8 cellular contexts compared by ENCODE assay signal in the genomic region with DNA sequence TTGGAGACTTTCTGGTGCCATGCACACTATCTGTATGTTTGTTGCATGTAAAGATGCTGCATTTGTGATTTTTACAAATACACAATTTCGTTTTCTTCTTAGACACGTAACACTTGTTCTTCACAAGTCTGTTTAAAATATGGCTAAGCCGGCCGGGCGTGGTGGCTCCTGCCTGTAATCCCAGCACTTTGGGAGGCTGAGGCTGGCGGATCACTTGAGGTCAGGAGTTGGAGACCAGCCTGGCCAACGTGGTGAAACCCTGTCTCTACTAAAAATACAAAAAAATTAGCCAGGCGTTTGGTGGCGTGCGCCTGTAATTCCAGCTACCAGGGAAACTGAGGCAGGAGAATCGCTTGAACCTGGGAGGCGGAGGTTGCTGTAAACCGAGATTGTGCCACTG. TPM values are rescaled to one million over a fixed set of nuclear protein-coding genes. Genes with fewer than 3 reads are reported as not detected.
A peak's percentile ranks its signal among the peaks of the same experiment; 100 is the strongest.
DNase-seq lines count a peak whose midpoint lies in the region; ATAC-seq and TF ChIP-seq lines count a peak whose summit lies in the region.
"Not testable (repeated sequence)": the region's sequence is repeated elsewhere in the genome, so short reads cannot be mapped to it uniquely, and the experiment has no call there.

No MANE protein-coding gene starts in this region.

- H3K4me1 Mint-ChIP-seq in activated T-helper 2 cell treated with anti-CD3 and anti-CD28 coated beads, Interferon-gamma antibody, Interleukin-2, Interleukin-4, amounts not matched to agents 10 μg/mL and 5 μg/mL and 100 μg/mL, durations not matched to agents 14 hours and 24 hours and 36 hours (ENCODE audit: low read depth) = peaks cover 10% of the 10 kb centered on the region
- H3K4me1 Mint-ChIP-seq in naive thymus-derived CD4-positive, alpha-beta T cell = peaks cover 10 to 25% (median 17%) of the 10 kb centered on the region in 7 donors

- WGBS in smooth muscle cell (ENCODE audit: low lambda C conversion rate) = 74% methylated on average over 13 of the region's 13 CpGs

- CTCF ChIA-PET in AG04450 (lab: Charles Lee) (interaction anchor here (0.6 to 1.8 kb wide), 6 partner anchors 9 to 416 kb away, joined by 3 to 8 read pairs (median 3); no protein-coding TSS in a partner anchor), HEK293 (lab: Yijun Ruan, JAX) (interaction anchor here (0.6 to 1.5 kb wide), 3 partner anchors 9 to 17 kb away, joined by 3 to 6 read pairs (median 4); no protein-coding TSS in a partner anchor)
- CTCF ChIA-PET in naive thymus-derived CD4-positive, alpha-beta T cell (lab: Charles Lee) = not testable (repeated sequence)

- not testable (repeated sequence) for ATAC-seq in RWPE2 (ENCODE audit: low read depth); naive thymus-derived CD4-positive, alpha-beta T cell

- H3K4me1 ChIP-seq in HEK293 (ENCODE audit: control insufficient read depth, insufficient read depth, low read length); RWPE2 (ENCODE audit: insufficient read depth, poor library complexity, severe bottlenecking); colonic mucosa; smooth muscle cell (ENCODE audit: low read depth): not testable (repeated sequence)
- peaks cover 6 to 10% of the 10 kb centered on the region in 2 donors for H3K4me1 ChIP-seq in naive thymus-derived CD4-positive, alpha-beta T cell (ENCODE audit: control insufficient read depth in 2 of 2, insufficient read depth in 2 of 2, low read length in 2 of 2)

- not testable (repeated sequence) for H3K9me3 Mint-ChIP-seq in activated T-helper 2 cell treated with anti-CD3 and anti-CD28 coated beads, Interferon-gamma antibody, Interleukin-2, Interleukin-4, amounts not matched to agents 10 μg/mL and 5 μg/mL and 100 μg/mL, durations not matched to agents 14 hours and 24 hours and 36 hours
- H3K9me3 Mint-ChIP-seq in naive thymus-derived CD4-positive, alpha-beta T cell = peaks cover 0 to 13% (median 0%) of the 10 kb centered on the region in 11 donors

- peak overlapping the region; percentile 81 for H3K27ac Mint-ChIP-seq in activated T-helper 2 cell treated with anti-CD3 and anti-CD28 coated beads, Interferon-gamma antibody, Interleukin-2, Interleukin-4, amounts not matched to agents 10 μg/mL and 5 μg/mL and 100 μg/mL, durations not matched to agents 14 hours and 24 hours and 36 hours
- H3K27ac Mint-ChIP-seq in naive thymus-derived CD4-positive, alpha-beta T cell = peak overlapping the region; percentile 89 to 100 (median 98)

- H3K4me3 Mint-ChIP-seq in activated T-helper 2 cell treated with anti-CD3 and anti-CD28 coated beads, Interferon-gamma antibody, Interleukin-2, Interleukin-4, amounts not matched to agents 10 μg/mL and 5 μg/mL and 100 μg/mL, durations not matched to agents 14 hours and 24 hours and 36 hours (ENCODE audit: low read depth) = peak overlapping the region; percentile 81
- peak overlapping the region; percentile 85 to 95 (median 89) for H3K4me3 Mint-ChIP-seq in naive thymus-derived CD4-positive, alpha-beta T cell

- not testable (repeated sequence) for H3F3A ChIP-seq in smooth muscle cell (ENCODE audit: low read depth)

- not testable (repeated sequence) for DNase-seq in AG04450 (ENCODE audit: low read depth, low spot score); RWPE2 (ENCODE audit: low spot score); activated T-helper 2 cell treated with anti-CD3 and anti-CD28 coated beads, Interferon-gamma antibody, Interleukin-2, Interleukin-4, amounts not matched to agents 10 μg/mL and 5 μg/mL and 100 μg/mL, durations not matched to agents 14 hours and 24 hours and 36 hours (ENCODE audit: low spot score); colonic mucosa; naive thymus-derived CD4-positive, alpha-beta T cell; smooth muscle cell (lab: John Stamatoyannopoulos, UW; ENCODE audit: unreplicated experiment)

- intact Hi-C loops in activated T-helper 2 cell treated with anti-CD3 and anti-CD28 coated beads, Interferon-gamma antibody, Interleukin-2, Interleukin-4, amounts not matched to agents 10 μg/mL and 5 μg/mL and 100 μg/mL, durations not matched to agents 14 hours and 24 hours and 36 hours (cut with micrococcal nuclease) = loop anchor here (1.0 to 2.0 kb wide), 2 partner anchors 15 to 26 kb away; a partner anchor contains a TSS
- intact Hi-C loops in colonic mucosa (cut with DNase I) = not testable (repeated sequence)
- intact Hi-C loops in naive thymus-derived CD4-positive, alpha-beta T cell (cut with micrococcal nuclease) = loop anchor here (1.0 to 5.0 kb wide), 4 partner anchors 9 to 1307 kb away; a partner anchor contains a TSS

- peak overlapping the region; percentile 98 for H2AFZ ChIP-seq in smooth muscle cell (ENCODE audit: low read depth)

- H3K36me3 ChIP-seq in HEK293 (ENCODE audit: control insufficient read depth in 2 of 2, insufficient read depth in 1 of 2, low read length in 2 of 2); RWPE2 (ENCODE audit: low read depth); colonic mucosa; naive thymus-derived CD4-positive, alpha-beta T cell (ENCODE audit: control insufficient read depth in 2 of 3, insufficient read depth in 3 of 3, low read length in 3 of 3); smooth muscle cell (ENCODE audit: low read depth): not testable (repeated sequence)

- H3K27me3 Mint-ChIP-seq in activated T-helper 2 cell treated with anti-CD3 and anti-CD28 coated beads, Interferon-gamma antibody, Interleukin-2, Interleukin-4, amounts not matched to agents 10 μg/mL and 5 μg/mL and 100 μg/mL, durations not matched to agents 14 hours and 24 hours and 36 hours (ENCODE audit: low read depth); naive thymus-derived CD4-positive, alpha-beta T cell: not testable (repeated sequence)

- not testable (repeated sequence) for H3K79me2 ChIP-seq in smooth muscle cell (ENCODE audit: low read depth)

- H3K9ac ChIP-seq in colonic mucosa (ENCODE audit: low read depth in 2 of 2, low read length in 2 of 2) = peak overlapping the region; percentile 73 to 86
- H3K9ac ChIP-seq in smooth muscle cell (ENCODE audit: low read depth) = not testable (repeated sequence)

- H3K27me3 ChIP-seq in AG04450 (ENCODE audit: control insufficient read depth, insufficient read depth, low read length); RWPE2 (ENCODE audit: insufficient read depth, poor library complexity, severe bottlenecking); colonic mucosa; naive thymus-derived CD4-positive, alpha-beta T cell (ENCODE audit: control insufficient read depth in 2 of 2, insufficient read depth in 2 of 2, low read length in 2 of 2); smooth muscle cell (ENCODE audit: low read depth): not testable (repeated sequence)

- H3K4me2 ChIP-seq in smooth muscle cell = peak overlapping the region; percentile 94

- POLR2A ChIA-PET in AG04450 (lab: Yijun Ruan, JAX) = not testable (repeated sequence)
- POLR2A ChIA-PET in HEK293 (lab: Yijun Ruan, JAX) = interaction anchor here (1.1 to 2.2 kb wide), 8 partner anchors 8 to 79 kb away, joined by 3 to 40 read pairs (median 8); a partner anchor contains a TSS
- POLR2A ChIA-PET in naive thymus-derived CD4-positive, alpha-beta T cell (lab: Charles Lee) = interaction anchor here (0.9 to 1.3 kb wide), 2 partner anchors 15 to 303 kb away, joined by 3 to 6 read pairs; a partner anchor contains a TSS

- H3K9me3 ChIP-seq in AG04450 (ENCODE audit: control insufficient read depth, insufficient read depth, low read length); HEK293 (ENCODE audit: control insufficient read depth, insufficient read depth, low read depth, low read length); RWPE2 (ENCODE audit: severe bottlenecking); colonic mucosa; naive thymus-derived CD4-positive, alpha-beta T cell (ENCODE audit: control insufficient read depth in 2 of 3, low read length in 3 of 3); smooth muscle cell (replicated peaks; ENCODE audit: low read depth): not testable (repeated sequence)

- not testable (repeated sequence) for TF ChIP-seq CTCF in AG04450 (IDR thresholded peaks at IDR 0.05; ENCODE audit: low read depth, low read length); HEK293 (tag by site-specific recombination; IDR thresholded peaks at IDR 0.05); RWPE2 (IDR thresholded peaks at IDR 0.05; ENCODE audit: poor library complexity, severe bottlenecking); colonic mucosa (IDR thresholded peaks at IDR 0.05); smooth muscle cell (IDR thresholded peaks at IDR 0.05; ENCODE audit: borderline replicate concordance, insufficient read depth, poor library complexity, severe bottlenecking)

- H3K4me3 ChIP-seq in AG04450 (ENCODE audit: low read depth, low read length) (peak overlapping the region; percentile 66; the same call in 1 of the 2 replicates), RWPE2 (ENCODE audit: severe bottlenecking) (peak overlapping the region; percentile 44), colonic mucosa (peak overlapping the region; percentile 62), iPS-11a (ENCODE audit: low read depth, low read length) (peak overlapping the region; percentile 72), smooth muscle cell (peak overlapping the region; percentile 67)
- not testable (repeated sequence) for H3K4me3 ChIP-seq in HEK293 (ENCODE audit: low read depth, low read length)
- peak overlapping the region; percentile 79 for H3K4me3 ChIP-seq in naive thymus-derived CD4-positive, alpha-beta T cell (ENCODE audit: low read length)

- not testable (repeated sequence) for H4K20me1 ChIP-seq in smooth muscle cell (ENCODE audit: low read depth)

- not testable (repeated sequence) for H3K27ac ChIP-seq in AG04450 (ENCODE audit: low read depth, low read length); naive thymus-derived CD4-positive, alpha-beta T cell (ENCODE audit: low read depth, low read length); smooth muscle cell (ENCODE audit: low read depth)
- H3K27ac ChIP-seq in HEK293 (ENCODE audit: extremely low read depth, low read depth, low read length) = peak overlapping the region; percentile 80
- H3K27ac ChIP-seq in RWPE2 (ENCODE audit: poor library complexity, severe bottlenecking) = peak overlapping the region; percentile 44
- peak overlapping the region; percentile 84 for H3K27ac ChIP-seq in colonic mucosa

- not testable (repeated sequence) for H3K36me3 Mint-ChIP-seq in activated T-helper 2 cell treated with anti-CD3 and anti-CD28 coated beads, Interferon-gamma antibody, Interleukin-2, Interleukin-4, amounts not matched to agents 10 μg/mL and 5 μg/mL and 100 μg/mL, durations not matched to agents 14 hours and 24 hours and 36 hours (ENCODE audit: low read depth); naive thymus-derived CD4-positive, alpha-beta T cell

RNA-seq across cellular contexts. Expression of a gene that starts 14.7 kb away (rescaled TPM):
- 134 and 151 TPM in 2 replicates for polyA plus RNA-seq in AG04450 (2011; rRNA removed)
- 174 and 202 TPM in 2 replicates for polyA minus RNA-seq in AG04450 (2011; rRNA and poly(A)+ RNA removed)
- total RNA-seq in activated T-helper 2 cell treated with anti-CD3 and anti-CD28 coated beads, Interferon-gamma antibody, Interleukin-2, Interleukin-4, amounts not matched to agents 10 μg/mL and 5 μg/mL and 100 μg/mL, durations not matched to agents 14 hours and 24 hours and 36 hours = 247 and 255 TPM in 2 replicates
- 100 to 1,000 TPM in 1 of 2 donors, 10 to 100 TPM in 1; 43.2 to 143 TPM for total RNA-seq in colonic mucosa
- total RNA-seq in naive thymus-derived CD4-positive, alpha-beta T cell = 100 to 1,000 TPM in 1 of 5 experiments, 10 to 100 TPM in 2, 1 to 10 TPM in 2; 8.4 to 161 (median 45.9) TPM
- 10 to 100 TPM; 11.5 to 18.7 TPM for polyA plus RNA-seq in naive thymus-derived CD4-positive, alpha-beta T cell
- 84.6 and 88.3 TPM in 2 replicates for total RNA-seq in smooth muscle cell
- polyA plus RNA-seq in smooth muscle cell = 108 and 135 TPM in 2 replicates

RNA-seq across cellular contexts. Expression of a gene that starts 24.5 kb away (rescaled TPM):
- polyA plus RNA-seq in AG04450 (2011; rRNA removed) = 11.3 and 14.4 TPM in 2 replicates
- 6.8 and 7.6 TPM in 2 replicates for polyA minus RNA-seq in AG04450 (2011; rRNA and poly(A)+ RNA removed)
- 22.7 and 23.0 TPM in 2 replicates for total RNA-seq in activated T-helper 2 cell treated with anti-CD3 and anti-CD28 coated beads, Interferon-gamma antibody, Interleukin-2, Interleukin-4, amounts not matched to agents 10 μg/mL and 5 μg/mL and 100 μg/mL, durations not matched to agents 14 hours and 24 hours and 36 hours
- 10 to 100 TPM; 10.3 to 13.6 TPM for total RNA-seq in colonic mucosa
- total RNA-seq in naive thymus-derived CD4-positive, alpha-beta T cell = 1 to 10 TPM in 2 of 5 experiments, under 1 TPM in 2, not detected in 1; 0.59 to 6.9 (median 1.5) TPM
- polyA plus RNA-seq in naive thymus-derived CD4-positive, alpha-beta T cell = under 1 TPM in 1 of 2 donors, not detected in 1; 0.28 TPM
- total RNA-seq in smooth muscle cell = 4.9 and 8.9 TPM in 2 replicates
- polyA plus RNA-seq in smooth muscle cell = 8.0 and 10.5 TPM in 2 replicates
